ENCODE assay signal across 18 cellular contexts in the genomic region with DNA sequence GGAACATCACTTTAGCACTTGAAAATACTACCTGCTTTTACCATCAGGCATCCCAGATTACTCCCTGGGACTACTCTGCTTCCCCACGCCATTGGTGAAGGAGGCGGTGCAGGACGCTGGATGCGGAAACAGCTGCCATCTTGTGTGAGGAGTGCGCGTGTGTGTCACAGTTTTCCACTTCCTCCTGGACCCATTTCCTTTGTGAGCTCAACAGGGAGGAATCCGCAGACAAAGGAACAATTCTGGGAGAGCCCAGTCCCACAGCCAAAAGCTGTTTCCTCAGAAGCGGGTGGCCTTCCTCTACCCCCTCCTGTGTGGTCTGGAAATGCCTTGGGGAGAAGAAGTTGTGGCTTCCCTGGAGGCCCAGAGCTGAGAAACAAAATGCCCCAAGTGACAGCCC. TPM values are rescaled to one million over a fixed set of nuclear protein-coding genes. Genes with fewer than 3 reads are reported as not detected.
A peak's percentile ranks its signal among the peaks of the same experiment; 100 is the strongest.
DNase-seq lines count a peak whose midpoint lies in the region; ATAC-seq, FAIRE-seq and TF ChIP-seq lines count a peak whose summit lies in the region.
"Had no signal": no experiment of that assay in that cellular context is flagged by ENCODE, and none has a peak within 500 bp of the region (broad histone marks: within the 10 kb centered on the region; RNA-seq: fewer than 3 reads in every experiment).

No MANE protein-coding gene starts in this region.

- no peaks in the 10 kb centered on the region for H3K23me2 ChIP-seq in H1 (ENCODE audit: low read depth, low read length)
- no peaks in the 10 kb centered on the region for H3K23me2 ChIP-seq in H9 (ENCODE audit: insufficient read length, low read depth, low read length, poor library complexity, severe bottlenecking)

- intact Hi-C loops in right lobe of liver (cut with DNase I), result no loop called here

- POLR2A ChIA-PET in H1 (lab: Charles Lee; ENCODE audit: partially characterized antibody), result interaction anchor here (1.3 to 1.5 kb wide), 2 partner anchors 11 to 12 kb away, joined by 3 to 4 read pairs; no protein-coding TSS in a partner anchor

- H2BK20ac ChIP-seq in H1 (ENCODE audit: low read length) (no peak overlapping the region), H9 (ENCODE audit: low read depth, low read length, poor library complexity, severe bottlenecking) (no peak overlapping the region)

- H2AFZ ChIP-seq in H1 (ENCODE audit: low read length) (peak overlapping the region; percentile 54), H9 (ENCODE audit: low read length) (no peak overlapping the region)

- H3K4me1 Mint-ChIP-seq in H9, result peaks cover 12 to 14% of the 10 kb centered on the region in 2 experiments
- H3K4me1 Mint-ChIP-seq in activated T-cell treated with anti-CD3 and anti-CD28 coated beads, Interleukin-2, amount 50 U/mL, for 24 hours (ENCODE audit: low read depth), result peaks cover 7% of the 10 kb centered on the region
- H3K4me1 Mint-ChIP-seq: naive thymus-derived CD8-positive, alpha-beta T cell had no signal

- CTCF ChIA-PET in H1 (lab: Charles Lee; ENCODE audit: partially characterized antibody), result interaction anchor here (0.7 to 1.5 kb wide), 9 partner anchors 10 to 146 kb away, joined by 3 to 5 read pairs (median 4); no protein-coding TSS in a partner anchor

- H4K91ac ChIP-seq in H1 (replicated peaks; ENCODE audit: insufficient read length, low read length) (no peak overlapping the region), H9 (ENCODE audit: insufficient read length, low read depth, low read length) (no peak overlapping the region)

- no peak for TF ChIP-seq EP300 in H1 (IDR thresholded peaks at IDR 0.05; ENCODE audit: borderline replicate concordance in 1 of 2, low read depth in 2 of 2, low read length in 2 of 2)

- no peak for TF ChIP-seq POLR2A in H1 (IDR thresholded peaks at IDR 0.05; ENCODE audit: control extremely low read depth in 1 of 2, low read depth in 2 of 2, low read length in 2 of 2)
- TF ChIP-seq POLR2A in right lobe of liver (IDR thresholded peaks at IDR 0.05), result no peak

- H2BK120ac ChIP-seq in H1 (replicated peaks; ENCODE audit: low read depth, low read length) (no peak overlapping the region), H9 (ENCODE audit: low read depth, low read length, poor library complexity, severe bottlenecking) (no peak overlapping the region)

- H3K9me3 ChIP-seq in H1 (ENCODE audit: insufficient read depth in 2 of 2, low read depth in 1 of 2, low read length in 1 of 2), result no peaks in the 10 kb centered on the region
- no peaks in the 10 kb centered on the region for H3K9me3 ChIP-seq in right lobe of liver
- H3K9me3 ChIP-seq in stomach smooth muscle (ENCODE audit: control insufficient read depth in 2 of 2, low read length in 2 of 2), result no peaks in the 10 kb centered on the region
- H3K9me3 ChIP-seq in H9 (ENCODE audit: control insufficient read depth, low read depth, low read length), result no peaks in the 10 kb centered on the region

- TF ChIP-seq RAD21 in H1 (IDR thresholded peaks at IDR 0.05 in 1 of 2, conservative IDR thresholded peaks at IDR 0.05 in 1 of 2; ENCODE audit: low read depth in 2 of 2, low read length in 2 of 2), result no peak

- no peak overlapping the region for H2AK5ac ChIP-seq in H1 (ENCODE audit: low read depth, low read length)
- no peak overlapping the region for H2AK5ac ChIP-seq in H9 (ENCODE audit: insufficient read length, low read length)

- H3K23ac ChIP-seq in H1 (ENCODE audit: insufficient read length) (no peak overlapping the region), H9 (ENCODE audit: insufficient read length, low read depth, low read length) (no peak overlapping the region)

- no peak overlapping the region for H4K8ac ChIP-seq in H1 (ENCODE audit: extremely low read depth, insufficient read depth, low read length)
- no peak overlapping the region for H4K8ac ChIP-seq in H9 (replicated peaks; ENCODE audit: insufficient read length, low read depth, low read length)

- H2BK5ac ChIP-seq in H1 (ENCODE audit: low read depth, low read length) (no peak overlapping the region), H9 (ENCODE audit: insufficient read length, low read length) (no peak overlapping the region)

- H3K4me2 ChIP-seq in H1 (ENCODE audit: insufficient read depth in 1 of 2, low read depth in 2 of 2, low read length in 2 of 2), result no peak overlapping the region
- H3K4me2 ChIP-seq in H9 (ENCODE audit: insufficient read depth, insufficient read length, low read length), result no peak overlapping the region

- no peak overlapping the region for H3K4me3 ChIP-seq in H1 (ENCODE audit: extremely low read depth in 1 of 4, insufficient read depth in 2 of 4, low read depth in 3 of 4, low read length in 4 of 4)
- H3K4me3 ChIP-seq in right lobe of liver, result no peak overlapping the region
- H3K4me3 ChIP-seq in stomach smooth muscle (ENCODE audit: low read length in 2 of 2), result peak overlapping the region in 1 of 2 donors; percentile 1

- no peaks in the 10 kb centered on the region; a peak in 1 of 7 replicates for H3K27me3 ChIP-seq in H1 (replicated peaks in 1 of 4; ENCODE audit: control insufficient read depth in 3 of 4, extremely low read depth in 1 of 4, insufficient read depth in 3 of 4, low read length in 3 of 4)
- no peaks in the 10 kb centered on the region for H3K27me3 ChIP-seq in right lobe of liver
- no peaks in the 10 kb centered on the region for H3K27me3 ChIP-seq in stomach smooth muscle (ENCODE audit: control insufficient read depth in 1 of 2, insufficient read depth in 2 of 2, low read length in 2 of 2)
- H3K27me3 ChIP-seq in H9 (ENCODE audit: insufficient read depth, low read length), result no peaks in the 10 kb centered on the region

- no peak overlapping the region for H3K27ac Mint-ChIP-seq in H9
- no peak overlapping the region for H3K27ac Mint-ChIP-seq in activated T-cell treated with anti-CD3 and anti-CD28 coated beads, Interleukin-2, amount 50 U/mL, for 24 hours
- H3K27ac Mint-ChIP-seq: activated CD8-positive, alpha-beta T cell treated with anti-CD3 and anti-CD28 coated beads, Interleukin-2, amount 10 ng/mL, durations not matched to agents 7 days and 5 days; brain; naive thymus-derived CD8-positive, alpha-beta T cell had no signal

- no peak overlapping the region for H2BK12ac ChIP-seq in H1 (ENCODE audit: low read depth, low read length)
- H2BK12ac ChIP-seq in H9 (ENCODE audit: insufficient read length, low read depth, low read length), result no peak overlapping the region

- H3K9ac ChIP-seq in H1 (replicated peaks in 1 of 4; ENCODE audit: extremely low read depth in 1 of 4, low read depth in 3 of 4, low read length in 3 of 4) (no peak overlapping the region), stomach smooth muscle (ENCODE audit: low read length in 2 of 2) (no peak overlapping the region), H9 (ENCODE audit: extremely low read depth, insufficient read length, low read length) (no peak overlapping the region)

- H2BK15ac ChIP-seq in H1 (ENCODE audit: low read length), result no peak overlapping the region
- no peak overlapping the region for H2BK15ac ChIP-seq in H9 (ENCODE audit: low read depth, low read length)

- H4K20me1 ChIP-seq in H1 (replicated peaks in 1 of 2; ENCODE audit: control insufficient read depth in 1 of 2, insufficient read depth in 2 of 2, low read length in 2 of 2) (no peaks in the 10 kb centered on the region), H9 (ENCODE audit: control insufficient read depth, insufficient read depth, insufficient read length) (no peaks in the 10 kb centered on the region)

- H3K4me1 ChIP-seq in H1 (replicated peaks in 1 of 4; ENCODE audit: control insufficient read depth in 3 of 4, insufficient read depth in 4 of 4, low read length in 3 of 4) (no peaks in the 10 kb centered on the region), right lobe of liver (no peaks in the 10 kb centered on the region), stomach smooth muscle (ENCODE audit: control insufficient read depth, insufficient read depth, low read length) (peaks cover 11% of the 10 kb centered on the region), H9 (ENCODE audit: insufficient read depth, low read length) (no peaks in the 10 kb centered on the region)

- H3T11ph ChIP-seq in H9 (ENCODE audit: low read length), result no peak overlapping the region

- 88% methylated on average over 8 of the region's 8 CpGs; no CpG with 5 or more reads in 1 of the 2 experiments for WGBS in H1 (ENCODE audit: extremely low coverage in 1 of 2, insufficient coverage in 1 of 2, insufficient read length in 1 of 2, insufficient replicate concordance in 2 of 2, low coverage in 1 of 2, low lambda C conversion rate in 2 of 2, missing lambda C conversion rate in 1 of 2), 2 experiments
- WGBS in right lobe of liver (ENCODE audit: insufficient coverage, low coverage, low lambda C conversion rate, missing lambda C conversion rate), result 51% methylated on average over 3 of the region's 8 CpGs
- no CpG with 5 or more reads among the region's 8 CpGs for WGBS in H9 (ENCODE audit: extremely low coverage, insufficient read length, low lambda C conversion rate)

- no peak for TF ChIP-seq CTCF in H1 (IDR thresholded peaks at IDR 0.05; ENCODE audit: control extremely low read depth in 1 of 3, insufficient read depth in 1 of 3, low read depth in 1 of 3, low read length in 3 of 3)
- TF ChIP-seq CTCF in right lobe of liver (IDR thresholded peaks at IDR 0.05), result no peak
- no peak for TF ChIP-seq CTCF in H9 (conservative IDR thresholded peaks at IDR 0.05)

- FAIRE-seq in HTR-8/SVneo (lab: Jason Lieb, UNC) (peak; percentile 13), H1 (lab: Jason Lieb, UNC) (no peak)
- FAIRE-seq: D721Med had no signal

- H4K5ac ChIP-seq in H1 (ENCODE audit: insufficient read length, low read depth, low read length), result no peak overlapping the region
- no peak overlapping the region for H4K5ac ChIP-seq in H9 (ENCODE audit: insufficient read length, low read depth, low read length)

- ATAC-seq in right lobe of liver (peak; percentile 56 to 66 (median 61)), HG03378 (IDR thresholded peaks at IDR 0.05; ENCODE audit: unreplicated experiment) (no peak), HG03520 (IDR thresholded peaks at IDR 0.05; ENCODE audit: unreplicated experiment) (no peak)
- ATAC-seq: activated CD8-positive, alpha-beta T cell treated with anti-CD3 and anti-CD28 coated beads, Interleukin-2, amount 10 ng/mL, durations not matched to agents 7 days and 5 days; naive thymus-derived CD8-positive, alpha-beta T cell had no signal

- H3K36me3 ChIP-seq in H1 (ENCODE audit: control insufficient read depth in 2 of 4, insufficient read depth in 4 of 4, low read length in 3 of 4) (no peaks in the 10 kb centered on the region), right lobe of liver (no peaks in the 10 kb centered on the region), stomach smooth muscle (ENCODE audit: control insufficient read depth in 2 of 2, insufficient read depth in 2 of 2, low read length in 2 of 2) (no peaks in the 10 kb centered on the region)

- no peak overlapping the region for H3K18ac ChIP-seq in H1 (ENCODE audit: extremely low read depth, low read length)
- H3K18ac ChIP-seq in H9 (ENCODE audit: insufficient read length, low read depth, low read length), result no peak overlapping the region

- H3K27me3 Mint-ChIP-seq in H9 (ENCODE audit: low read depth), result no peaks in the 10 kb centered on the region; the same call in 1 of the 2 replicates
- H3K27me3 Mint-ChIP-seq in activated T-cell treated with anti-CD3 and anti-CD28 coated beads, Interleukin-2, amount 50 U/mL, for 24 hours, result no peaks in the 10 kb centered on the region

- H3K9me3 Mint-ChIP-seq in H9, result no peaks in the 10 kb centered on the region
- H3K9me3 Mint-ChIP-seq in activated T-cell treated with anti-CD3 and anti-CD28 coated beads, Interleukin-2, amount 50 U/mL, for 24 hours, result no peaks in the 10 kb centered on the region
- H3K9me3 Mint-ChIP-seq: naive thymus-derived CD8-positive, alpha-beta T cell had no signal

- no peak overlapping the region for H3K56ac ChIP-seq in H1 (replicated peaks; ENCODE audit: insufficient read length, low read depth, low read length)
- H3K56ac ChIP-seq in H9 (ENCODE audit: insufficient read length, low read depth, low read length), result no peak overlapping the region

- H3K4ac ChIP-seq in H1 (replicated peaks; ENCODE audit: insufficient read length, low read depth, low read length) (no peak overlapping the region), H9 (ENCODE audit: low read depth, low read length) (no peak overlapping the region)

- no peaks in the 10 kb centered on the region for H3K36me3 Mint-ChIP-seq in H9 (ENCODE audit: insufficient read depth in 1 of 3, low read depth in 3 of 3)
- no peaks in the 10 kb centered on the region for H3K36me3 Mint-ChIP-seq in activated T-cell treated with anti-CD3 and anti-CD28 coated beads, Interleukin-2, amount 50 U/mL, for 24 hours (ENCODE audit: low read depth)
- H3K36me3 Mint-ChIP-seq: brain; naive thymus-derived CD8-positive, alpha-beta T cell had no signal

- H3K79me2 ChIP-seq in H1 (ENCODE audit: control insufficient read depth in 1 of 2, insufficient read depth in 2 of 2, low read length in 2 of 2), result no peaks in the 10 kb centered on the region
- no peaks in the 10 kb centered on the region for H3K79me2 ChIP-seq in H9 (ENCODE audit: insufficient read depth, low read length)

- no peak overlapping the region for H3K4me3 Mint-ChIP-seq in H9
- H3K4me3 Mint-ChIP-seq in activated T-cell treated with anti-CD3 and anti-CD28 coated beads, Interleukin-2, amount 50 U/mL, for 24 hours, result no peak overlapping the region
- H3K4me3 Mint-ChIP-seq: activated CD8-positive, alpha-beta T cell treated with anti-CD3 and anti-CD28 coated beads, Interleukin-2, amount 10 ng/mL, durations not matched to agents 7 days and 5 days; brain; naive thymus-derived CD8-positive, alpha-beta T cell had no signal

- H3K27ac ChIP-seq in H1 (ENCODE audit: low read depth, low read length) (no peak overlapping the region), right lobe of liver (peak overlapping the region in 2 of 3 donors; percentile 47 to 56), stomach smooth muscle (ENCODE audit: low read length) (peak overlapping the region; percentile 31), H9 (ENCODE audit: insufficient read length, low read depth, low read length) (no peak overlapping the region)
- H3K27ac ChIP-seq: RWPE1 had no signal

- H3K79me1 ChIP-seq in H1 (ENCODE audit: low read depth, low read length) (no peaks in the 10 kb centered on the region), H9 (ENCODE audit: insufficient read depth, low read depth, low read length, poor library complexity, severe bottlenecking) (no peaks in the 10 kb centered on the region)

- DNase-seq in HTR-8/SVneo (ENCODE audit: insufficient read length, low spot score), result no peak
- no peak for DNase-seq in H1 (ENCODE audit: low read depth in 1 of 2, low spot score in 2 of 2)
- no peak for DNase-seq in right lobe of liver
- no peak for DNase-seq in H9
- no peak for DNase-seq in activated T-cell treated with anti-CD3 and anti-CD28 coated beads, Interleukin-2, amount 50 U/mL, for 24 hours
- DNase-seq: activated CD8-positive, alpha-beta T cell treated with anti-CD3 and anti-CD28 coated beads, Interleukin-2, amount 10 ng/mL, durations not matched to agents 7 days and 5 days; activated effector memory CD4-positive, alpha-beta T cell treated with anti-CD3 and anti-CD28 coated beads, Interleukin-2, amount 50 U/mL, for 16 hours; H7; naive thymus-derived CD8-positive, alpha-beta T cell; NCI-H1436; NCI-H524; stimulated activated naive CD4-positive, alpha-beta T cell had no signal

- H3K14ac ChIP-seq in H1 (ENCODE audit: insufficient read length), result no peak overlapping the region
- no peak overlapping the region for H3K14ac ChIP-seq in H9 (ENCODE audit: insufficient read depth, low read length)

RNA-seq across cellular contexts. Expression of a gene that starts 16.8 kb away (rescaled TPM):
- 4.2 and 4.7 TPM in 2 replicates for total RNA-seq in H1 (2021; fragmentation: NEBNext Ultra II Directional; extraction: Animal tissue kit (Norgen Biotek cat#: 25700))
- polyA plus RNA-seq in H1 (2011; rRNA removed), result 0.79 and 1.5 TPM in 2 replicates
- 1.5 TPM for polyA plus RNA-seq in H1 (2011; cell fraction: cytosol; rRNA removed)
- polyA plus RNA-seq in H1 (2011; cell fraction: nucleus; rRNA removed), result 2.6 TPM
- 2.5 to 3.5 TPM (median 2.7 TPM) in 4 replicates for polyA plus RNA-seq in H1 (2012, experiment 1 of 2)
- 1.5 TPM for polyA plus RNA-seq in H1 (2012, experiment 2 of 2)
- 4.3 TPM for polyA plus RNA-seq in H1 (2013, experiment 1 of 2)
- 4.4 TPM for polyA plus RNA-seq in H1 (2013, experiment 2 of 2)
- 1.6 and 1.9 TPM in 2 replicates for polyA minus RNA-seq in H1 (2011; rRNA and poly(A)+ RNA removed)
- 3.7 TPM for polyA minus RNA-seq in H1 (2011; cell fraction: cytosol; rRNA and poly(A)+ RNA removed)
- 1.4 TPM for polyA minus RNA-seq in H1 (2011; cell fraction: nucleus; rRNA and poly(A)+ RNA removed)
- total RNA-seq in right lobe of liver (1 to 10 TPM; 3.1 to 6.6 (median 5.2) TPM), H9 (2021) (1.8 and 2.0 TPM in 2 replicates)
- total RNA-seq: activated CD8-positive, alpha-beta T cell treated with anti-CD3 and anti-CD28 coated beads, Interleukin-2, amount 10 ng/mL, durations not matched to agents 7 days and 5 days had no signal

RNA-seq across cellular contexts. Expression of a gene that starts 56.9 kb away (rescaled TPM):
- 48.9 and 52.2 TPM in 2 replicates for total RNA-seq in H1 (2021; fragmentation: NEBNext Ultra II Directional; extraction: Animal tissue kit (Norgen Biotek cat#: 25700))
- polyA plus RNA-seq in H1 (2011; rRNA removed), result 7.4 and 11.2 TPM in 2 replicates
- polyA plus RNA-seq in H1 (2011; cell fraction: cytosol; rRNA removed), result 17.1 TPM
- polyA plus RNA-seq in H1 (2011; cell fraction: nucleus; rRNA removed), result 12.6 TPM
- 13.5 to 18.1 TPM (median 15.5 TPM) in 4 replicates for polyA plus RNA-seq in H1 (2012, experiment 1 of 2)
- 1.7 TPM for polyA plus RNA-seq in H1 (2012, experiment 2 of 2)
- 19.6 TPM for polyA plus RNA-seq in H1 (2013, experiment 1 of 2)
- 19.1 TPM for polyA plus RNA-seq in H1 (2013, experiment 2 of 2)
- 38.9 and 44.5 TPM in 2 replicates for polyA minus RNA-seq in H1 (2011; rRNA and poly(A)+ RNA removed)
- polyA minus RNA-seq in H1 (2011; cell fraction: cytosol; rRNA and poly(A)+ RNA removed), result 52.5 TPM
- 48.6 TPM for polyA minus RNA-seq in H1 (2011; cell fraction: nucleus; rRNA and poly(A)+ RNA removed)
- total RNA-seq in right lobe of liver (1 to 10 TPM; 4.2 to 6.9 (median 5.9) TPM), H9 (2021) (44.4 and 47.3 TPM in 2 replicates)

Comparison
In these comparisons a context has a peak if more than half of its experiments do, and no peak if none do; other contexts are left out.
1. H3K27ac ChIP-seq: peak in right lobe of liver (2 of 3) and stomach smooth muscle (single experiment); none in H1 (single experiment) and H9 (single experiment).
2. ATAC-seq: peak in right lobe of liver (4 of 4); none in HG03378 (single experiment) and HG03520 (single experiment).